ENCODE assay signal across 25 cellular contexts in genomic region chr1:1559066-1559465, GRCh38. TPM values are rescaled to one million over a fixed set of nuclear protein-coding genes. Genes with fewer than 3 reads are reported as not detected.
DNase-seq lines count a peak whose midpoint lies in the region; ATAC-seq and TF ChIP-seq lines count a peak whose summit lies in the region.
"Had no signal": no experiment of that assay in that cellular context is flagged by ENCODE, and none has a peak within 500 bp of the region (broad histone marks: within the 10 kb centered on the region; RNA-seq: fewer than 3 reads in every experiment).

No MANE protein-coding gene starts in this region.

- H3K27ac ChIP-seq in RWPE1, result peak overlapping the region; percentile 41
- H3K27ac ChIP-seq: colonic mucosa, PC-9, skin epidermis had no signal

- H3K27ac Mint-ChIP-seq in activated T-cell treated with anti-CD3 and anti-CD28 coated beads, Interleukin-2, amount 50 U/mL, for 24 hours, result peak overlapping the region; percentile 64
- peak overlapping the region; percentile 46 for H3K27ac Mint-ChIP-seq in central memory CD8-positive, alpha-beta T cell (ENCODE audit: low read depth)
- H3K27ac Mint-ChIP-seq in nephron progenitor cell, result peak overlapping the region; percentile 90

- H3K27me3 Mint-ChIP-seq in activated T-cell treated with anti-CD3 and anti-CD28 coated beads, Interleukin-2, amount 50 U/mL, for 24 hours, result no peaks in the 10 kb centered on the region
- H3K27me3 Mint-ChIP-seq in central memory CD8-positive, alpha-beta T cell, result no peaks in the 10 kb centered on the region
- H3K27me3 Mint-ChIP-seq in nephron progenitor cell (ENCODE audit: low read depth, poor library complexity), result no peaks in the 10 kb centered on the region
- H3K27me3 Mint-ChIP-seq: CD8-positive, alpha-beta memory T cell; naive thymus-derived CD4-positive, alpha-beta T cell; stimulated activated naive CD8-positive, alpha-beta T cell treated with anti-CD3 and anti-CD28 coated beads, Interleukin-15, amount 100 ng/mL, for 72 hours had no signal

- peaks cover 9% of the 10 kb centered on the region for H3K4me1 Mint-ChIP-seq in activated T-cell treated with anti-CD3 and anti-CD28 coated beads, Interleukin-2, amount 50 U/mL, for 24 hours (ENCODE audit: low read depth)
- H3K4me1 Mint-ChIP-seq in central memory CD8-positive, alpha-beta T cell, result peaks cover 23% of the 10 kb centered on the region
- peaks cover 32% of the 10 kb centered on the region for H3K4me1 Mint-ChIP-seq in nephron progenitor cell

- no peaks in the 10 kb centered on the region for H3K9me3 Mint-ChIP-seq in activated T-cell treated with anti-CD3 and anti-CD28 coated beads, Interleukin-2, amount 50 U/mL, for 24 hours
- H3K9me3 Mint-ChIP-seq in central memory CD8-positive, alpha-beta T cell, result no peaks in the 10 kb centered on the region
- H3K9me3 Mint-ChIP-seq in nephron progenitor cell, result no peaks in the 10 kb centered on the region
- H3K9me3 Mint-ChIP-seq: CD8-positive, alpha-beta memory T cell; naive thymus-derived CD4-positive, alpha-beta T cell; stimulated activated naive CD8-positive, alpha-beta T cell treated with anti-CD3 and anti-CD28 coated beads, Interleukin-15, amount 100 ng/mL, for 72 hours had no signal

- DNase-seq in activated T-cell treated with anti-CD3 and anti-CD28 coated beads, Interleukin-2, amount 50 U/mL, for 24 hours, result no peak
- DNase-seq in activated T-cell treated with anti-CD3 and anti-CD28 coated beads, Interleukin-2, amount 50 U/mL, for 1 hour, result no peak
- no peak for DNase-seq in RWPE1 (ENCODE audit: low spot score)
- no peak for DNase-seq in central memory CD8-positive, alpha-beta T cell (ENCODE audit: low spot score in 2 of 2)
- DNase-seq in nephron progenitor cell, result no peak
- no peak for DNase-seq in dedifferentiated amniotic fluid mesenchymal stem cell (ENCODE audit: extremely low spot score)
- DNase-seq in left lobe of liver (ENCODE audit: low spot score), result no peak
- DNase-seq: 8988T; activated CD4-positive, CD25-positive, alpha-beta regulatory T cell treated with anti-CD3 and anti-CD28 coated beads, Interleukin-2, amount 50 U/mL, for 72 hours; activated CD8-positive, alpha-beta memory T cell treated with anti-CD3 and anti-CD28 coated beads for 24 hours; activated naive CD4-positive, alpha-beta T cell treated with Interleukin-2 at 50 U/mL for 16 hours; activated T-cell treated with anti-CD3 and anti-CD28 coated beads, Interleukin-2, amount 50 U/mL, for 48 hours; CD8-positive, alpha-beta memory T cell; colonic mucosa; DMS153; naive thymus-derived CD4-positive, alpha-beta T cell; NCI-H1105 treated with DMSO at 0.1 percent for 48 hours; NCI-H2029; NCI-H526; NK-92 treated with Interleukin-12 subunit alpha and Interleukin-12 subunit beta, amount 100 ng/mL, for 24 hours; PC-9; SHP77 treated with DMSO at 0.1 percent for 48 hours; stimulated activated naive CD8-positive, alpha-beta T cell treated with anti-CD3 and anti-CD28 coated beads, Interleukin-15, amount 100 ng/mL, for 72 hours had no signal

- CTCF ChIA-PET in RWPE1 (lab: Yijun Ruan, JAX), result interaction anchor here (0.8 kb wide), 1 partner anchor 55 kb away, joined by 3 read pairs; no protein-coding TSS in a partner anchor

- POLR2A ChIA-PET in RWPE1 (lab: Yijun Ruan, JAX; ENCODE audit: low non-redundant PET), result no interaction called here

- TF ChIP-seq CTCF in RWPE1 (conservative IDR thresholded peaks at IDR 0.05; ENCODE audit: low read depth) (no peak), nephron progenitor cell (IDR thresholded peaks at IDR 0.05) (no peak)

- peaks cover 78% of the 10 kb centered on the region for H3K36me3 Mint-ChIP-seq in activated T-cell treated with anti-CD3 and anti-CD28 coated beads, Interleukin-2, amount 50 U/mL, for 24 hours (ENCODE audit: low read depth)
- H3K36me3 Mint-ChIP-seq in central memory CD8-positive, alpha-beta T cell (ENCODE audit: insufficient read depth), result peaks cover 30% of the 10 kb centered on the region
- peaks cover 28% of the 10 kb centered on the region for H3K36me3 Mint-ChIP-seq in nephron progenitor cell (ENCODE audit: low read depth)

- ATAC-seq in central memory CD8-positive, alpha-beta T cell (replicated peaks; ENCODE audit: extremely low read depth, poor library complexity, severe bottlenecking), result no peak
- ATAC-seq in activated CD4-positive, CD25-positive, alpha-beta regulatory T cell treated with anti-CD3 and anti-CD28 coated beads, Interleukin-2, amount 50 U/mL, for 24 hours, result no peak
- ATAC-seq in left lobe of liver, result no peak
- ATAC-seq: naive thymus-derived CD4-positive, alpha-beta T cell; stimulated activated naive CD8-positive, alpha-beta T cell treated with anti-CD3 and anti-CD28 coated beads, Interleukin-15, amount 100 ng/mL, for 72 hours had no signal

- no peak overlapping the region for H3K4me3 Mint-ChIP-seq in activated T-cell treated with anti-CD3 and anti-CD28 coated beads, Interleukin-2, amount 50 U/mL, for 24 hours
- no peak overlapping the region for H3K4me3 Mint-ChIP-seq in central memory CD8-positive, alpha-beta T cell
- no peak overlapping the region for H3K4me3 Mint-ChIP-seq in nephron progenitor cell
- H3K4me3 Mint-ChIP-seq: CD8-positive, alpha-beta memory T cell; naive thymus-derived CD4-positive, alpha-beta T cell; stimulated activated naive CD8-positive, alpha-beta T cell treated with anti-CD3 and anti-CD28 coated beads, Interleukin-15, amount 100 ng/mL, for 72 hours had no signal

RNA-seq across cellular contexts. Expression of gene SSU72, which starts 15.6 kb away (rescaled TPM):
- 65.4 TPM for total RNA-seq in left lobe of liver

RNA-seq across cellular contexts. Expression of gene TMEM240, which starts 18.6 kb away (rescaled TPM):
- total RNA-seq in left lobe of liver, result 0.98 TPM

RNA-seq across cellular contexts. Expression of gene FNDC10, which starts 40.9 kb away (rescaled TPM):
- total RNA-seq in left lobe of liver, result 0.58 TPM

RNA-seq across cellular contexts. Expression of gene ATAD3A, which starts 47.1 kb away (rescaled TPM):
- 16.3 TPM for total RNA-seq in left lobe of liver

RNA-seq across cellular contexts. Expression of gene MIB2, which starts 56.2 kb away (rescaled TPM):
- 65.1 TPM for total RNA-seq in left lobe of liver
